Comparison of ENCODE assay signal across 17 cellular contexts in the genomic region with DNA sequence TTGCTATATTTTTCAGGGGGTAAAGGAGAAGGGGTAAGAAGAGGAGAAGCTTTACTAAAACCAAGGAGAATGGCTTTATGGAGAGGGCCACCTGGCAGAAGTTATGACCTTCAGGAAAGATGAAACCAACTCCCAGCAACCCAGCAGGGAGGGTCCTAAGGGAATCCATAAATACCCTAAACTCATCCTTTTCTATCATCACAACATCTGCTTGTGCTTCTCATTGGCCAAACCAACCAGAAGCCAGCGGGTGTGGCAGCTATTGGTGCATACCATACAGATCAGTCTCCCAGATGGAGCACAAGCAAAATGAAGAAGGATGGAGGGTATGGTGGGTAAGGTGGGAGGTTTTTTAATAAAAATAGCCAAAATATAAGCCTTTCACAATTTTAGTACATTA. TPM values are rescaled to one million over a fixed set of nuclear protein-coding genes. Genes with fewer than 3 reads are reported as not detected.
DNase-seq lines count a peak whose midpoint lies in the region; ATAC-seq lines count a peak whose summit lies in the region.
"Had no signal": no experiment of that assay in that cellular context is flagged by ENCODE, and none has a peak within 500 bp of the region (broad histone marks: within the 10 kb centered on the region; RNA-seq: fewer than 3 reads in every experiment).

No MANE protein-coding gene starts in this region.

- DNase-seq in SHP77 (lab: John Stamatoyannopoulos, UW): peak; percentile 3 to 27
- DNase-seq in SHP77 treated with DMSO at 0.1 percent for 48 hours (lab: John Stamatoyannopoulos, UW): no peak
- DNase-seq in NCI-H2171 (lab: John Stamatoyannopoulos, UW): peak; percentile 43
- DNase-seq in SJSA1 (ENCODE audit: low read depth in 1 of 2, low spot score in 2 of 2): no peak
- no peak for DNase-seq in NCI-H2227 (lab: John Stamatoyannopoulos, UW; ENCODE audit: unreplicated experiment)
- no peak for DNase-seq in NAMALWA (ENCODE audit: low spot score)
- DNase-seq: AML-193; Caco-2; CD8-positive, alpha-beta memory T cell; DND-41; GF-D8; H7 had no signal

- H3K36me3 ChIP-seq in SJSA1: peaks cover 6% of the 10 kb centered on the region; the same call in 1 of the 2 replicates
- H3K36me3 ChIP-seq: BLaER1 had no signal

- ATAC-seq in GM19351 (IDR thresholded peaks at IDR 0.05; ENCODE audit: unreplicated experiment): no peak
- ATAC-seq: GM23338, K562 had no signal

- no peaks in the 10 kb centered on the region for H3K9me3 ChIP-seq in SJSA1 (replicated peaks)
- H3K9me3 ChIP-seq: BLaER1, Caco-2 had no signal

- peaks cover 37% of the 10 kb centered on the region for H3K4me1 ChIP-seq in SJSA1 (replicated peaks)
- H3K4me1 ChIP-seq: BLaER1 had no signal

- no peaks in the 10 kb centered on the region for H3K27me3 ChIP-seq in SJSA1 (replicated peaks)
- H3K27me3 ChIP-seq: BLaER1 had no signal

- H3K4me3 ChIP-seq in SJSA1: no peak overlapping the region
- H3K4me3 ChIP-seq: BLaER1, GM23338, K562 had no signal

- H3K27ac ChIP-seq in SJSA1: peak overlapping the region; percentile 89
- H3K27ac ChIP-seq: BLaER1, HL-60 had no signal

RNA-seq across cellular contexts. Expression of gene ARSJ, which starts 58.5 kb away (rescaled TPM):
- total RNA-seq in SJSA1 (2014; rRNA removed; shearing (Covaris generic)): 51.5 and 67.0 TPM in 2 replicates
- total RNA-seq: CD8-positive, alpha-beta memory T cell; K562 had no signal

Comparison
In these comparisons a context has a peak if more than half of its experiments do, and no peak if none do; other contexts are left out.
1. DNase-seq: peak in SHP77 (2 of 2) and NCI-H2171 (single experiment); none in SHP77 treated with DMSO at 0.1 percent for 48 hours (single experiment), SJSA1 (0 of 2), NCI-H2227 (single experiment) and NAMALWA (single experiment).